ENCODE assay signal across 1 cellular context in genomic region chr16:89003831-89004208, GRCh38.
TF ChIP-seq lines count a peak whose summit lies in the region.

No MANE protein-coding gene starts in this region.

TF ChIP-seq in K562, 482 proteins besides CTCF, POLR2A, EP300 and RAD21 (continued from another document):
- TF ChIP-seq, protein P1, sequence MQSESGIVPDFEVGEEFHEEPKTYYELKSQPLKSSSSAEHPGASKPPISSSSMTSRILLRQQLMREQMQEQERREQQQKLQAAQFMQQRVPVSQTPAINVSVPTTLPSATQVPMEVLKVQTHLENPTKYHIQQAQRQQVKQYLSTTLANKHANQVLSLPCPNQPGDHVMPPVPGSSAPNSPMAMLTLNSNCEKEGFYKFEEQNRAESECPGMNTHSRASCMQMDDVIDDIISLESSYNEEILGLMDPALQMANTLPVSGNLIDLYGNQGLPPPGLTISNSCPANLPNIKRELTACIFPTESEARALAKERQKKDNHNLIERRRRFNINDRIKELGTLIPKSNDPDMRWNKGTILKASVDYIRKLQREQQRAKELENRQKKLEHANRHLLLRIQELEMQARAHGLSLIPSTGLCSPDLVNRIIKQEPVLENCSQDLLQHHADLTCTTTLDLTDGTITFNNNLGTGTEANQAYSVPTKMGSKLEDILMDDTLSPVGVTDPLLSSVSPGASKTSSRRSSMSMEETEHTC (IDR thresholded peaks at IDR 0.05), result no peak
- TF ChIP-seq ZNF766 (CRISPR knock-in tag; conservative IDR thresholded peaks at IDR 0.05) (no peak), RBM25 (IDR thresholded peaks at IDR 0.05; ENCODE audit: low read depth, low read length, severe bottlenecking) (no peak), E2F8 (IDR thresholded peaks at IDR 0.05; ENCODE audit: low read depth, partially characterized antibody) (no peak), MEF2A (IDR thresholded peaks at IDR 0.05; ENCODE audit: control insufficient read depth, low read depth, low read length) (no peak), SAFB (IDR thresholded peaks at IDR 0.05; ENCODE audit: borderline replicate concordance, low read depth, low read length) (no peak), PYGO2 (tag; IDR thresholded peaks at IDR 0.05) (no peak), CREB5 (CRISPR knock-in tag; IDR thresholded peaks at IDR 0.05) (no peak), CBX5 (IDR thresholded peaks at IDR 0.05; ENCODE audit: borderline replicate concordance, low read depth) (no peak), PHTF2 (CRISPR knock-in tag; IDR thresholded peaks at IDR 0.05) (no peak), SMARCA5 (IDR thresholded peaks at IDR 0.05) (no peak), BCOR (IDR thresholded peaks at IDR 0.05) (no peak)
- TF ChIP-seq, protein P2, sequence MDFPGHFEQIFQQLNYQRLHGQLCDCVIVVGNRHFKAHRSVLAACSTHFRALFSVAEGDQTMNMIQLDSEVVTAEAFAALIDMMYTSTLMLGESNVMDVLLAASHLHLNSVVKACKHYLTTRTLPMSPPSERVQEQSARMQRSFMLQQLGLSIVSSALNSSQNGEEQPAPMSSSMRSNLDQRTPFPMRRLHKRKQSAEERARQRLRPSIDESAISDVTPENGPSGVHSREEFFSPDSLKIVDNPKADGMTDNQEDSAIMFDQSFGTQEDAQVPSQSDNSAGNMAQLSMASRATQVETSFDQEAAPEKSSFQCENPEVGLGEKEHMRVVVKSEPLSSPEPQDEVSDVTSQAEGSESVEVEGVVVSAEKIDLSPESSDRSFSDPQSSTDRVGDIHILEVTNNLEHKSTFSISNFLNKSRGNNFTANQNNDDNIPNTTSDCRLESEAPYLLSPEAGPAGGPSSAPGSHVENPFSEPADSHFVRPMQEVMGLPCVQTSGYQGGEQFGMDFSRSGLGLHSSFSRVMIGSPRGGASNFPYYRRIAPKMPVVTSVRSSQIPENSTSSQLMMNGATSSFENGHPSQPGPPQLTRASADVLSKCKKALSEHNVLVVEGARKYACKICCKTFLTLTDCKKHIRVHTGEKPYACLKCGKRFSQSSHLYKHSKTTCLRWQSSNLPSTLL (IDR thresholded peaks at IDR 0.05), result 0 out of 2 replicates have a peak, but pooled peaks have one; percentile 60
